Comparison of ENCODE assay signal across 13 cellular contexts in the genomic region with DNA sequence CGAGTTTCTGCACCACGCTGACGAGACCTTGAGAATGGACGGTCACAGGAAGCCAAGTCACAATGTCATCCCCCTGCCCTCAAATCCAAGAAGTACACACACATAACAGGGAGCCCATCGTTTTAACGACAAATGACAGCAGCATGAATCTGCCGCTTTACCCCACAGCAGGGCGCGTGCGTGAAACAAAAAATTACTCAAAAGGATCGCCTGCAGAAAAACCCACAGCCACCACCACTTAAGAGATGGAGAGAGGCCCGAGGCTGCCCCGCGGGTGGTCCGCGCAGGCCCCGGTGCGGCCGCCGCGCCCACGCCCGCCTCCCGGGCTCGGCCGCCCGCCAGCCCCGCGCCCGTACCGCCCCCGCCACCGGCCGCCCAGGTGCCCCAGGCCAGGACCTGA. TPM values are rescaled to one million over a fixed set of nuclear protein-coding genes. Genes with fewer than 3 reads are reported as not detected.
A peak's percentile ranks its signal among the peaks of the same experiment; 100 is the strongest.
DNase-seq lines count a peak whose midpoint lies in the region; ATAC-seq and TF ChIP-seq lines count a peak whose summit lies in the region.
"Not testable (repeated sequence)": the region's sequence is repeated elsewhere in the genome, so short reads cannot be mapped to it uniquely, and the experiment has no call there.
"Had no signal": no experiment of that assay in that cellular context is flagged by ENCODE, and none has a peak within 500 bp of the region (broad histone marks: within the 10 kb centered on the region; RNA-seq: fewer than 3 reads in every experiment).

No MANE protein-coding gene starts in this region.

- not testable (repeated sequence) for H3K36me3 ChIP-seq in DND-41 (ENCODE audit: insufficient read depth, low read length); MG63; right lobe of liver; transverse colon
- H3K36me3 ChIP-seq in sigmoid colon, result peaks cover 0 to 16% (median 0%) of the 10 kb centered on the region in 4 donors

- H2AFZ ChIP-seq in DND-41 (ENCODE audit: low read depth, low read length), result not testable (repeated sequence)

- H3K4me1 ChIP-seq in DND-41 (ENCODE audit: insufficient read depth, low read length); right lobe of liver; sigmoid colon; transverse colon: not testable (repeated sequence)

- TF ChIP-seq POLR2A in right lobe of liver (IDR thresholded peaks at IDR 0.05); sigmoid colon (IDR thresholded peaks at IDR 0.05); transverse colon (IDR thresholded peaks at IDR 0.05): not testable (repeated sequence)

- H3K4me2 ChIP-seq in DND-41 (ENCODE audit: insufficient read depth, low read length), result 0 out of 2 replicates have a peak overlapping the region, but pooled peaks have one; percentile 44

- in situ Hi-C loops in transverse colon (cut with MboI; ENCODE audit: low pct_ligation_motif_present in 1 of 4, low pct_unique_long_range_greater_than_20kb in 1 of 4, low sequenced_read_pairs in 3 of 4), result not testable (repeated sequence)

- intact Hi-C loops in right lobe of liver (cut with DNase I); sigmoid colon (cut with DNase I); transverse colon (cut with DNase I; ENCODE audit: low total_unique reads): not testable (repeated sequence)

- not testable (repeated sequence) for H4K20me1 ChIP-seq in DND-41 (ENCODE audit: insufficient read depth, low read length)

- H3K4me3 ChIP-seq in DND-41 (ENCODE audit: low read depth in 1 of 2, low read length in 2 of 2), result peak overlapping the region in 1 of 2 experiments; percentile 49; a peak in 3 of 4 replicates
- peak overlapping the region; percentile 50 for H3K4me3 ChIP-seq in MG63
- peak overlapping the region in 2 of 3 donors; percentile 29 to 40 for H3K4me3 ChIP-seq in right lobe of liver
- H3K4me3 ChIP-seq in sigmoid colon, result peak overlapping the region in 3 of 4 donors; percentile 33 to 43 (median 41)
- H3K4me3 ChIP-seq in transverse colon, result peak overlapping the region in 3 of 4 donors; percentile 15 to 45 (median 33)

- not testable (repeated sequence) for H3K4me1 Mint-ChIP-seq in activated naive CD8-positive, alpha-beta T cell treated with anti-CD3 and anti-CD28 coated beads, Interleukin-2, amount 50 U/mL, for 24 hours

- H3K79me2 ChIP-seq in DND-41 (ENCODE audit: insufficient read depth, low read length), result not testable (repeated sequence)

- TF ChIP-seq CTCF in DND-41 (IDR thresholded peaks at IDR 0.05; ENCODE audit: borderline replicate concordance, extremely low read depth, low read length, poor library complexity, severe bottlenecking); right lobe of liver (IDR thresholded peaks at IDR 0.05); sigmoid colon (IDR thresholded peaks at IDR 0.05); transverse colon (IDR thresholded peaks at IDR 0.05): not testable (repeated sequence)

- not testable (repeated sequence) for H3K36me3 Mint-ChIP-seq in activated naive CD8-positive, alpha-beta T cell treated with anti-CD3 and anti-CD28 coated beads, Interleukin-2, amount 50 U/mL, for 24 hours (ENCODE audit: low read depth)

- H3K9ac ChIP-seq in DND-41 (ENCODE audit: low read depth, low read length), result peak overlapping the region; percentile 39; the same call in 1 of the 2 replicates

- H3K27me3 Mint-ChIP-seq in activated naive CD8-positive, alpha-beta T cell treated with anti-CD3 and anti-CD28 coated beads, Interleukin-2, amount 50 U/mL, for 24 hours, result not testable (repeated sequence)

- not testable (repeated sequence) for H3K27ac ChIP-seq in DND-41 (ENCODE audit: low read length); right lobe of liver
- H3K27ac ChIP-seq in epithelial cell of prostate, result peak overlapping the region; percentile 26
- peak overlapping the region; percentile 51 to 58 (median 55) for H3K27ac ChIP-seq in sigmoid colon
- H3K27ac ChIP-seq in transverse colon, result peak overlapping the region; percentile 43 to 58 (median 48)

- WGBS in right lobe of liver (ENCODE audit: insufficient coverage, low coverage, low lambda C conversion rate, missing lambda C conversion rate), result no CpG with 5 or more reads among the region's 34 CpGs
- WGBS in sigmoid colon, 2 donors, result 0% methylated on average over 11 to 12 of the region's 34 CpGs
- 7% methylated on average over 6 of the region's 34 CpGs; no CpG with 5 or more reads in 1 of the 2 donors for WGBS in transverse colon (ENCODE audit: low coverage in 1 of 2), 2 donors

- not testable (repeated sequence) for H3K9me3 Mint-ChIP-seq in activated naive CD8-positive, alpha-beta T cell treated with anti-CD3 and anti-CD28 coated beads, Interleukin-2, amount 50 U/mL, for 24 hours

- TF ChIP-seq EP300 in sigmoid colon (IDR thresholded peaks at IDR 0.05); transverse colon (IDR thresholded peaks at IDR 0.05; ENCODE audit: low read depth): not testable (repeated sequence)

- ATAC-seq in DND-41 (ENCODE audit: insufficient read depth, low read depth); activated naive CD8-positive, alpha-beta T cell treated with anti-CD3 and anti-CD28 coated beads, Interleukin-2, amount 50 U/mL, for 24 hours; right lobe of liver: not testable (repeated sequence)

- H3K4me3 Mint-ChIP-seq in activated naive CD8-positive, alpha-beta T cell treated with anti-CD3 and anti-CD28 coated beads, Interleukin-2, amount 50 U/mL, for 24 hours, result peak overlapping the region; percentile 96

- not testable (repeated sequence) for H3K27me3 ChIP-seq in DND-41 (ENCODE audit: insufficient read depth, low read length, poor library complexity); MG63; right lobe of liver; sigmoid colon; transverse colon

- DNase-seq in DND-41, result peak; percentile 23
- not testable (repeated sequence) for DNase-seq in MG63; epithelial cell of prostate (ENCODE audit: low read depth, low spot score); right lobe of liver; sigmoid colon; transverse colon
- peak; percentile 37 for DNase-seq in activated CD4-positive, alpha-beta T cell treated with anti-CD3 and anti-CD28 coated beads for 48 hours
- DNase-seq in activated naive CD8-positive, alpha-beta T cell treated with anti-CD3 and anti-CD28 coated beads, Interleukin-2, amount 50 U/mL, for 24 hours, result peak; percentile 7

- H3K9me3 ChIP-seq in DND-41 (ENCODE audit: insufficient read depth, low read length, severe bottlenecking); MG63; right lobe of liver; sigmoid colon; transverse colon: not testable (repeated sequence)

- H3K27ac Mint-ChIP-seq in activated naive CD8-positive, alpha-beta T cell treated with anti-CD3 and anti-CD28 coated beads, Interleukin-2, amount 50 U/mL, for 24 hours, result peak overlapping the region; percentile 93

RNA-seq across cellular contexts. Expression of gene HERC2, which starts 0.3 kb away (rescaled TPM):
- total RNA-seq in MG63 (2014; rRNA removed; shearing (Covaris generic); ENCODE audit: low replicate concordance), result 11.5 and 27.5 TPM in 2 replicates
- total RNA-seq in right lobe of liver (10 to 100 TPM; 21.8 to 30.2 (median 27.0) TPM), sigmoid colon (10 to 100 TPM; 42.5 to 85.6 (median 52.5) TPM), transverse colon (100 to 1,000 TPM in 1 of 4 donors, 10 to 100 TPM in 3; 64.9 to 182 (median 83.7) TPM)
- 10 to 100 TPM; 11.1 to 36.9 (median 15.0) TPM for polyA plus RNA-seq in sigmoid colon

RNA-seq across cellular contexts. Expression of gene GOLGA6L24, which starts 36.2 kb away (rescaled TPM):
- not detected in 2 replicates for total RNA-seq in MG63 (2014; rRNA removed; shearing (Covaris generic); ENCODE audit: low replicate concordance)
- total RNA-seq in right lobe of liver, result not detected
- total RNA-seq in sigmoid colon, result not detected
- not detected for polyA plus RNA-seq in sigmoid colon
- total RNA-seq in transverse colon, result not detected
- total RNA-seq: cerebellum; glomerular endothelial cell; lung; sciatic nerve; T-helper 2 cell treated with Interferon-gamma antibody and Interleukin-4, amounts not matched to agents 100 ng/mL and 5 ng/mL, for 36 hours had no signal
- polyA plus RNA-seq: lung had no signal

RNA-seq across cellular contexts. Expression of gene GOLGA8F, which starts 56.8 kb away (rescaled TPM):
- 0.30 TPM in 1 of 2 replicates, not detected in the other for total RNA-seq in MG63 (2014; rRNA removed; shearing (Covaris generic); ENCODE audit: low replicate concordance)
- total RNA-seq in right lobe of liver (not detected), sigmoid colon (not detected), transverse colon (not detected)
- polyA plus RNA-seq in sigmoid colon, result not detected
- total RNA-seq: glomerular endothelial cell; lung; sciatic nerve; T-helper 2 cell treated with Interferon-gamma antibody and Interleukin-4, amounts not matched to agents 100 ng/mL and 5 ng/mL, for 36 hours had no signal
- polyA plus RNA-seq: lung had no signal
